Comparison of ENCODE assay signal across 8 cellular contexts in genomic region chr17:44110823-44111633, GRCh38. TPM values are rescaled to one million over a fixed set of nuclear protein-coding genes. Genes with fewer than 3 reads are reported as not detected.
A peak's percentile ranks its signal among the peaks of the same experiment; 100 is the strongest.
DNase-seq lines count a peak whose midpoint lies in the region; ATAC-seq and TF ChIP-seq lines count a peak whose summit lies in the region.

No MANE protein-coding gene starts in this region.

- 6 to 11% methylated on average over 8 to 22 of the region's 28 CpGs for WGBS in tibial nerve, 2 donors

- TF ChIP-seq CTCF in AG04450 (IDR thresholded peaks at IDR 0.05; ENCODE audit: low read depth, low read length) (no peak; the same call in 1 of the 2 replicates), glutamatergic neuron (IDR thresholded peaks at IDR 0.05; ENCODE audit: partially characterized antibody, unreplicated experiment) (no peak), osteocyte (IDR thresholded peaks at IDR 0.05) (no peak), tibial nerve (IDR thresholded peaks at IDR 0.05) (peak in 2 of 5 experiments; percentile 25 to 59)

- POLR2A ChIA-PET in AG04450 (lab: Yijun Ruan, JAX): interaction anchor here (0.5 to 1.1 kb wide), 8 partner anchors 10 to 1667 kb away, joined by 3 to 10 read pairs (median 4); partner anchors contain the start of gene LSM12

- DNase-seq in AG04450 (ENCODE audit: low read depth, low spot score): no peak
- peak; percentile 90 for DNase-seq in LHCN-M2 (ENCODE audit: low read depth)
- DNase-seq in RPMI8226: peak; percentile 97
- peak in 1 of 2 donors; percentile 56 for DNase-seq in activated naive CD4-positive, alpha-beta T cell treated with anti-CD3 and anti-CD28 coated beads, Interleukin-2, amount 50 U/mL, for 72 hours (ENCODE audit: low spot score in 2 of 2)
- peak; percentile 88 for DNase-seq in glutamatergic neuron
- peak; percentile 97 for DNase-seq in osteocyte (ENCODE audit: extremely low spot score, unreplicated experiment)
- peak; percentile 96 to 97 for DNase-seq in tibial nerve (ENCODE audit: low spot score in 2 of 2)

- peak overlapping the region; percentile 57 for H3K4me3 ChIP-seq in AG04450 (ENCODE audit: low read depth, low read length)
- H3K4me3 ChIP-seq in tibial nerve: peak overlapping the region; percentile 19 to 35 (median 24)

- H3K4me1 Mint-ChIP-seq in glutamatergic neuron (ENCODE audit: low read depth, unreplicated experiment) (peaks cover 54% of the 10 kb centered on the region), osteocyte (ENCODE audit: unreplicated experiment) (peaks cover 44% of the 10 kb centered on the region)

- CTCF ChIA-PET in AG04450 (lab: Charles Lee): interaction anchor here (0.6 kb wide), 1 partner anchor 26 kb away, joined by 3 read pairs; no protein-coding TSS in a partner anchor

- H3K27me3 ChIP-seq in AG04450 (ENCODE audit: control insufficient read depth, insufficient read depth, low read length) (no peaks in the 10 kb centered on the region), tibial nerve (no peaks in the 10 kb centered on the region)

- H3K27ac ChIP-seq in AG04450 (ENCODE audit: low read depth, low read length) (peak overlapping the region; percentile 47), tibial nerve (peak overlapping the region; percentile 76 to 82 (median 78))

- ATAC-seq in activated naive CD4-positive, alpha-beta T cell treated with anti-CD3 and anti-CD28 coated beads, Interleukin-2, amount 50 U/mL, for 72 hours: peak; percentile 67 to 80

- H3K36me3 ChIP-seq in tibial nerve: peaks cover 0 to 27% (median 8%) of the 10 kb centered on the region in 3 donors

- TF ChIP-seq EP300 in tibial nerve (IDR thresholded peaks at IDR 0.05): peak; percentile 83 to 92

- H3K9me3 ChIP-seq in AG04450 (ENCODE audit: control insufficient read depth, insufficient read depth, low read length) (no peaks in the 10 kb centered on the region; the same call in 1 of the 2 replicates), tibial nerve (no peaks in the 10 kb centered on the region)

- peak overlapping the region in 1 of 2 donors; percentile 4 for H3K27ac Mint-ChIP-seq in activated naive CD4-positive, alpha-beta T cell treated with anti-CD3 and anti-CD28 coated beads, Interleukin-2, amount 50 U/mL, for 72 hours
- H3K27ac Mint-ChIP-seq in glutamatergic neuron (ENCODE audit: unreplicated experiment) (peak overlapping the region; percentile 59), osteocyte (ENCODE audit: unreplicated experiment) (peak overlapping the region; percentile 54)

- TF ChIP-seq POLR2A in GM19099 (IDR thresholded peaks at IDR 0.05; ENCODE audit: extremely low read depth, insufficient read length, low read depth) (peak; percentile 46), tibial nerve (IDR thresholded peaks at IDR 0.05) (peak; percentile 19 to 87)

- H3K4me3 Mint-ChIP-seq in glutamatergic neuron (ENCODE audit: unreplicated experiment): peak overlapping the region; percentile 82
- peak overlapping the region; percentile 32 for H3K4me3 Mint-ChIP-seq in osteocyte (ENCODE audit: unreplicated experiment)

- H3K4me1 ChIP-seq in tibial nerve: peaks cover 5 to 98% (median 54%) of the 10 kb centered on the region in 4 donors

- no peaks in the 10 kb centered on the region for H3K36me3 Mint-ChIP-seq in activated naive CD4-positive, alpha-beta T cell treated with anti-CD3 and anti-CD28 coated beads, Interleukin-2, amount 50 U/mL, for 72 hours
- H3K36me3 Mint-ChIP-seq in glutamatergic neuron (ENCODE audit: unreplicated experiment) (no peaks in the 10 kb centered on the region), osteocyte (ENCODE audit: unreplicated experiment) (peaks cover 8% of the 10 kb centered on the region)

- peaks cover 20% of the 10 kb centered on the region for H3K27me3 Mint-ChIP-seq in glutamatergic neuron (ENCODE audit: unreplicated experiment)
- H3K27me3 Mint-ChIP-seq in osteocyte (ENCODE audit: unreplicated experiment): no peaks in the 10 kb centered on the region

- H3K9me3 Mint-ChIP-seq in activated naive CD4-positive, alpha-beta T cell treated with anti-CD3 and anti-CD28 coated beads, Interleukin-2, amount 50 U/mL, for 72 hours: no peaks in the 10 kb centered on the region
- H3K9me3 Mint-ChIP-seq in glutamatergic neuron (ENCODE audit: unreplicated experiment): peaks cover 11% of the 10 kb centered on the region
- H3K9me3 Mint-ChIP-seq in osteocyte (ENCODE audit: unreplicated experiment): no peaks in the 10 kb centered on the region

RNA-seq across cellular contexts. Expression of gene HDAC5, which starts 12.4 kb away (rescaled TPM):
- polyA plus RNA-seq in AG04450 (2011; rRNA removed): 21.3 and 36.7 TPM in 2 replicates
- polyA minus RNA-seq in AG04450 (2011; rRNA and poly(A)+ RNA removed): 46.9 and 72.0 TPM in 2 replicates
- 292 and 318 TPM in 2 replicates for total RNA-seq in LHCN-M2 (2014; rRNA removed)
- polyA plus RNA-seq in LHCN-M2 (2012): 183 TPM
- total RNA-seq in activated naive CD4-positive, alpha-beta T cell treated with anti-CD3 and anti-CD28 coated beads, Interleukin-2, amount 50 U/mL, for 72 hours: 10 to 100 TPM; 17.3 to 27.8 TPM
- 185 TPM for total RNA-seq in glutamatergic neuron (ENCODE audit: unreplicated experiment)
- total RNA-seq in osteocyte: 42.0 and 44.4 TPM in 2 replicates
- 100 to 1,000 TPM in 3 of 4 donors, 10 to 100 TPM in 1; 99.8 to 201 (median 125) TPM for total RNA-seq in tibial nerve

RNA-seq across cellular contexts. Expression of gene HROB, which starts 30.7 kb away (rescaled TPM):
- 0.86 and 0.97 TPM in 2 replicates for polyA plus RNA-seq in AG04450 (2011; rRNA removed)
- polyA minus RNA-seq in AG04450 (2011; rRNA and poly(A)+ RNA removed): 4.4 and 4.9 TPM in 2 replicates
- total RNA-seq in LHCN-M2 (2014; rRNA removed) (5.6 and 5.9 TPM in 2 replicates), glutamatergic neuron (ENCODE audit: unreplicated experiment) (3.2 TPM), osteocyte (2.2 and 2.3 TPM in 2 replicates), tibial nerve (1 to 10 TPM; 1.5 to 2.7 (median 2.1) TPM)
- polyA plus RNA-seq in LHCN-M2 (2012): 4.8 TPM
- 10 to 100 TPM; 23.7 to 25.0 TPM for total RNA-seq in activated naive CD4-positive, alpha-beta T cell treated with anti-CD3 and anti-CD28 coated beads, Interleukin-2, amount 50 U/mL, for 72 hours

RNA-seq across cellular contexts. Expression of gene G6PC3, which starts 40.5 kb away (rescaled TPM):
- 69.8 and 87.4 TPM in 2 replicates for polyA plus RNA-seq in AG04450 (2011; rRNA removed)
- 74.2 and 110 TPM in 2 replicates for polyA minus RNA-seq in AG04450 (2011; rRNA and poly(A)+ RNA removed)
- total RNA-seq in LHCN-M2 (2014; rRNA removed): 59.8 and 67.2 TPM in 2 replicates
- 112 TPM for polyA plus RNA-seq in LHCN-M2 (2012)
- total RNA-seq in activated naive CD4-positive, alpha-beta T cell treated with anti-CD3 and anti-CD28 coated beads, Interleukin-2, amount 50 U/mL, for 72 hours: 10 to 100 TPM; 17.7 to 20.3 TPM
- total RNA-seq in glutamatergic neuron (ENCODE audit: unreplicated experiment): 51.2 TPM
- total RNA-seq in osteocyte: 60.3 TPM in 2 replicates
- 10 to 100 TPM; 24.9 to 68.7 (median 36.2) TPM for total RNA-seq in tibial nerve

RNA-seq across cellular contexts. Expression of gene LSM12, which starts 44.6 kb away (rescaled TPM):
- 46.5 and 57.5 TPM in 2 replicates for polyA plus RNA-seq in AG04450 (2011; rRNA removed)
- polyA minus RNA-seq in AG04450 (2011; rRNA and poly(A)+ RNA removed): 72.6 and 81.7 TPM in 2 replicates
- total RNA-seq in LHCN-M2 (2014; rRNA removed): 47.0 and 51.9 TPM in 2 replicates
- 32.1 TPM for polyA plus RNA-seq in LHCN-M2 (2012)
- total RNA-seq in activated naive CD4-positive, alpha-beta T cell treated with anti-CD3 and anti-CD28 coated beads, Interleukin-2, amount 50 U/mL, for 72 hours: 10 to 100 TPM; 71.4 to 73.5 TPM
- 57.9 TPM for total RNA-seq in glutamatergic neuron (ENCODE audit: unreplicated experiment)
- 49.3 and 49.5 TPM in 2 replicates for total RNA-seq in osteocyte
- 10 to 100 TPM; 18.2 to 37.2 (median 23.9) TPM for total RNA-seq in tibial nerve

RNA-seq across cellular contexts. Expression of gene ASB16, which starts 59.5 kb away (rescaled TPM):
- not detected in 2 replicates for polyA plus RNA-seq in AG04450 (2011; rRNA removed)
- polyA minus RNA-seq in AG04450 (2011; rRNA and poly(A)+ RNA removed): not detected in 2 replicates
- not detected in 2 replicates for total RNA-seq in LHCN-M2 (2014; rRNA removed)
- polyA plus RNA-seq in LHCN-M2 (2012): 0.64 TPM
- under 1 TPM; 0.39 to 0.52 TPM for total RNA-seq in activated naive CD4-positive, alpha-beta T cell treated with anti-CD3 and anti-CD28 coated beads, Interleukin-2, amount 50 U/mL, for 72 hours
- not detected for total RNA-seq in glutamatergic neuron (ENCODE audit: unreplicated experiment)
- not detected in 2 replicates for total RNA-seq in osteocyte
- 1 to 10 TPM in 1 of 4 donors, not detected in 3; 2.7 TPM for total RNA-seq in tibial nerve
